1 cellular context compared by ENCODE assay signal in the genomic region with DNA sequence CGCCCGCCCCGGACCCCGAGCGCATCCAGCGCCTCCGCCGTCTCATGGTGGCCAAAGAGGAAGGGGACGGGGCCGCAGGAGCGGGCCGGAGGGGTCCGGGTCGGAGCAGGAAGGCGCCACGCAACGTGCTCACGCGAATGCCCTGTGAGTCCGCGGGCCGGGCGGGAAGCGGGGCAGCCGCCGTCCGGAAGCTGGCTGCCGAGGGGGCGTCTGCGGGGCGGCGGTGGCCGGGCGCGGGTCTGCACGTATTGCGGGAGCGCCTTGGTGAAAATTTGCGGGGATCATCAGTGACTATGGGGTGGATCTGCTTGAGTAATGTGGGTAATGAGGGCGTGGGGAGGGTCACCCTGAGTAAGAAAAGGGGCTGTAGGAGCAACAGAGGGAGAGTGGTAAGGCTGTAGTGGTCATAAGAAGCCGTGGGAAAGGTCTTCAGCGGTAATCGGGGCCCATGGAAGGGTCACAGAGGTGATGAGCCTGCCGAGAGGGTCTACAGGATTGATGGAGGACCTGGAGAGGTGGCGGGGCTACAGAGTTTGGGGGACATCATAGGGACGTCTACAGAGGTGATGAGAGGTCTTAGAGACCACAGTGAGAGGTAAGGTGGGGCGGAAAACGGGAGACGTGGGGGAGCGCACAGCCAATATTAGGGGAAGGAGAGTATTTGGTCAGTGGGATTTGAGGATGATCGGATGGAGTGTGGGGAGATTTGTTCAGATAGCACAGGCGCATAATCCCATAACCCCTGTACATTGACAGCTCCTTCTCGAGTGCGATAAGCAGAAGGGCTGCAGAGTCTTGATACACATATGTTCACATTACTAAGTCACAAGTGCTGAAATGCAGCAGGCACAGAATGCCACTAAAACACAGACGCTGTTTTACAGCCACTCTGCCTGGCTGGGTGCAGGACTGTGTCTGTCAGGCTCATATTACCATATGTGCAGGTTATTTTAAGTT.
TF ChIP-seq lines count a peak whose summit lies in the region.

No MANE protein-coding gene starts in this region.

TF ChIP-seq in K562, 482 proteins besides CTCF, POLR2A, EP300 and RAD21 (continued from another document and continues in another):
- TF ChIP-seq, protein P1, sequence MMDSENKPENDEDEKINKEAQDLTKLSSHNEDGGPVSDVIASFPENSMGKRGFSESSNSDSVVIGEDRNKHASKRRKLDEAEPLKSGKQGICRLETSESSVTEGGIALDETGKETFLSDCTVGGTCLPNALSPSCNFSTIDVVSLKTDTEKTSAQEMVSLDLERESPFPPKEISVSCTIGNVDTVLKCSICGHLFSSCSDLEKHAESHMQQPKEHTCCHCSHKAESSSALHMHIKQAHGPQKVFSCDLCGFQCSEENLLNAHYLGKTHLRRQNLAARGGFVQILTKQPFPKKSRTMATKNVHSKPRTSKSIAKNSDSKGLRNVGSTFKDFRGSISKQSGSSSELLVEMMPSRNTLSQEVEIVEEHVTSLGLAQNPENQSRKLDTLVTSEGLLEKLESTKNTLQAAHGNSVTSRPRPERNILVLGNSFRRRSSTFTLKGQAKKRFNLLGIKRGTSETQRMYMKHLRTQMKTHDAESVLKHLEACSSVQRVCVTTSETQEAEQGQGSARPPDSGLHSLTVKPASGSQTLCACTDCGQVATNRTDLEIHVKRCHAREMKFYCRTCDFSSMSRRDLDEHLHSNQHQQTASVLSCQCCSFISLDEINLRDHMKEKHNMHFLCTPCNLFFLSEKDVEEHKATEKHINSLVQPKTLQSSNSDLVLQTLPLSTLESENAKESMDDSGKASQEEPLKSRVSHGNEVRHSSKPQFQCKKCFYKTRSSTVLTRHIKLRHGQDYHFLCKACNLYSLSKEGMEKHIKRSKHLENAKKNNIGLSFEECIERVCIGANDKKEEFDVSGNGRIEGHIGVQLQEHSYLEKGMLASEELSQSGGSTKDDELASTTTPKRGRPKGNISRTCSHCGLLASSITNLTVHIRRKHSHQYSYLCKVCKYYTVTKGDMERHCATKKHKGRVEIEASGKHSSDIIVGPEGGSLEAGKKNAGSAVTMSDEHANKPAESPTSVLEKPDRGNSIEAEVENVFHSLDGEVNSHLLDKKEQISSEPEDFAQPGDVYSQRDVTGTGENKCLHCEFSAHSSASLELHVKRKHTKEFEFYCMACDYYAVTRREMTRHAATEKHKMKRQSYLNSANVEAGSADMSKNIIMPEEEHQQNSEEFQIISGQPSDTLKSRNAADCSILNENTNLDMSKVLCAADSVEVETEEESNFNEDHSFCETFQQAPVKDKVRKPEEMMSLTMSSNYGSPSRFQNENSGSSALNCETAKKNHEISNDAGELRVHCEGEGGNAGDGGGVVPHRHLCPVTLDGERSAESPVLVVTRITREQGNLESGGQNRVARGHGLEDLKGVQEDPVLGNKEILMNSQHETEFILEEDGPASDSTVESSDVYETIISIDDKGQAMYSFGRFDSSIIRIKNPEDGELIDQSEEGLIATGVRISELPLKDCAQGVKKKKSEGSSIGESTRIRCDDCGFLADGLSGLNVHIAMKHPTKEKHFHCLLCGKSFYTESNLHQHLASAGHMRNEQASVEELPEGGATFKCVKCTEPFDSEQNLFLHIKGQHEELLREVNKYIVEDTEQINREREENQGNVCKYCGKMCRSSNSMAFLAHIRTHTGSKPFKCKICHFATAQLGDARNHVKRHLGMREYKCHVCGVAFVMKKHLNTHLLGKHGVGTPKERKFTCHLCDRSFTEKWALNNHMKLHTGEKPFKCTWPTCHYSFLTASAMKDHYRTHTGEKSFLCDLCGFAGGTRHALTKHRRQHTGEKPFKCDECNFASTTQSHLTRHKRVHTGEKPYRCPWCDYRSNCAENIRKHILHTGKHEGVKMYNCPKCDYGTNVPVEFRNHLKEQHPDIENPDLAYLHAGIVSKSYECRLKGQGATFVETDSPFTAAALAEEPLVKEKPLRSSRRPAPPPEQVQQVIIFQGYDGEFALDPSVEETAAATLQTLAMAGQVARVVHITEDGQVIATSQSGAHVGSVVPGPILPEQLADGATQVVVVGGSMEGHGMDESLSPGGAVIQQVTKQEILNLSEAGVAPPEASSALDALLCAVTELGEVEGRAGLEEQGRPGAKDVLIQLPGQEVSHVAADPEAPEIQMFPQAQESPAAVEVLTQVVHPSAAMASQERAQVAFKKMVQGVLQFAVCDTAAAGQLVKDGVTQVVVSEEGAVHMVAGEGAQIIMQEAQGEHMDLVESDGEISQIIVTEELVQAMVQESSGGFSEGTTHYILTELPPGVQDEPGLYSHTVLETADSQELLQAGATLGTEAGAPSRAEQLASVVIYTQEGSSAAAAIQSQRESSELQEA (IDR thresholded peaks at IDR 0.05; ENCODE audit: low read depth): no peak
- TF ChIP-seq TGIF2 (CRISPR knock-in tag; IDR thresholded peaks at IDR 0.05) (no peak), NR2C2 (CRISPR knock-in tag; IDR thresholded peaks at IDR 0.05) (no peak), NR2C2 (tag; IDR thresholded peaks at IDR 0.05) (peak; percentile 21; the same call in 1 of the 2 replicates), MYBL2 (IDR thresholded peaks at IDR 0.05; ENCODE audit: low read depth) (no peak), MYBL2 (CRISPR knock-in tag; IDR thresholded peaks at IDR 0.05; ENCODE audit: borderline replicate concordance) (no peak), BCOR (IDR thresholded peaks at IDR 0.05) (peak; percentile 40; the same call in 1 of the 2 replicates), NR2F6 (CRISPR knock-in tag; IDR thresholded peaks at IDR 0.05) (no peak), NCOA6 (IDR thresholded peaks at IDR 0.05) (peak; percentile 59; the same call in 1 of the 2 replicates), MTA2 (IDR thresholded peaks at IDR 0.05; ENCODE audit: low read depth) (peak; percentile 67), PHF20 (IDR thresholded peaks at IDR 0.05; ENCODE audit: partially characterized antibody) (peak; percentile 37), ZNF589 (CRISPR knock-in tag; IDR thresholded peaks at IDR 0.05; ENCODE audit: low read depth) (no peak)
- TF ChIP-seq, protein P2, sequence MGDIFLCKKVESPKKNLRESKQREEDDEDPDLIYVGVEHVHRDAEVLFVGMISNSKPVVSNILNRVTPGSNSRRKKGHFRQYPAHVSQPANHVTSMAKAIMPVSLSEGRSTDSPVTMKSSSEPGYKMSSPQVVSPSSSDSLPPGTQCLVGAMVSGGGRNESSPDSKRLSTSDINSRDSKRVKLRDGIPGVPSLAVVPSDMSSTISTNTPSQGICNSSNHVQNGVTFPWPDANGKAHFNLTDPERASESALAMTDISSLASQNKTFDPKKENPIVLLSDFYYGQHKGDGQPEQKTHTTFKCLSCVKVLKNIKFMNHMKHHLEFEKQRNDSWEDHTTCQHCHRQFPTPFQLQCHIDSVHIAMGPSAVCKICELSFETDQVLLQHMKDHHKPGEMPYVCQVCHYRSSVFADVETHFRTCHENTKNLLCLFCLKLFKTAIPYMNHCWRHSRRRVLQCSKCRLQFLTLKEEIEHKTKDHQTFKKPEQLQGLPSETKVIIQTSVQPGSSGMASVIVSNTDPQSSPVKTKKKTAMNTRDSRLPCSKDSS (IDR thresholded peaks at IDR 0.05; ENCODE audit: low read depth, partially characterized antibody): no peak
- TF ChIP-seq, protein P3, sequence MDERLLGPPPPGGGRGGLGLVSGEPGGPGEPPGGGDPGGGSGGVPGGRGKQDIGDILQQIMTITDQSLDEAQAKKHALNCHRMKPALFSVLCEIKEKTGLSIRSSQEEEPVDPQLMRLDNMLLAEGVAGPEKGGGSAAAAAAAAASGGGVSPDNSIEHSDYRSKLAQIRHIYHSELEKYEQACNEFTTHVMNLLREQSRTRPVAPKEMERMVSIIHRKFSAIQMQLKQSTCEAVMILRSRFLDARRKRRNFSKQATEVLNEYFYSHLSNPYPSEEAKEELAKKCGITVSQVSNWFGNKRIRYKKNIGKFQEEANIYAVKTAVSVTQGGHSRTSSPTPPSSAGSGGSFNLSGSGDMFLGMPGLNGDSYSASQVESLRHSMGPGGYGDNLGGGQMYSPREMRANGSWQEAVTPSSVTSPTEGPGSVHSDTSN (CRISPR knock-in tag; IDR thresholded peaks at IDR 0.05; ENCODE audit: low read depth): no peak
- TF ChIP-seq, protein P3 (tag; conservative IDR thresholded peaks at IDR 0.05; ENCODE audit: low read depth): peak; percentile 26
- TF ChIP-seq, protein P4, sequence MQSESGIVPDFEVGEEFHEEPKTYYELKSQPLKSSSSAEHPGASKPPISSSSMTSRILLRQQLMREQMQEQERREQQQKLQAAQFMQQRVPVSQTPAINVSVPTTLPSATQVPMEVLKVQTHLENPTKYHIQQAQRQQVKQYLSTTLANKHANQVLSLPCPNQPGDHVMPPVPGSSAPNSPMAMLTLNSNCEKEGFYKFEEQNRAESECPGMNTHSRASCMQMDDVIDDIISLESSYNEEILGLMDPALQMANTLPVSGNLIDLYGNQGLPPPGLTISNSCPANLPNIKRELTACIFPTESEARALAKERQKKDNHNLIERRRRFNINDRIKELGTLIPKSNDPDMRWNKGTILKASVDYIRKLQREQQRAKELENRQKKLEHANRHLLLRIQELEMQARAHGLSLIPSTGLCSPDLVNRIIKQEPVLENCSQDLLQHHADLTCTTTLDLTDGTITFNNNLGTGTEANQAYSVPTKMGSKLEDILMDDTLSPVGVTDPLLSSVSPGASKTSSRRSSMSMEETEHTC (IDR thresholded peaks at IDR 0.05): peak; percentile 42; the same call in 1 of the 2 replicates
- TF ChIP-seq, protein P5, sequence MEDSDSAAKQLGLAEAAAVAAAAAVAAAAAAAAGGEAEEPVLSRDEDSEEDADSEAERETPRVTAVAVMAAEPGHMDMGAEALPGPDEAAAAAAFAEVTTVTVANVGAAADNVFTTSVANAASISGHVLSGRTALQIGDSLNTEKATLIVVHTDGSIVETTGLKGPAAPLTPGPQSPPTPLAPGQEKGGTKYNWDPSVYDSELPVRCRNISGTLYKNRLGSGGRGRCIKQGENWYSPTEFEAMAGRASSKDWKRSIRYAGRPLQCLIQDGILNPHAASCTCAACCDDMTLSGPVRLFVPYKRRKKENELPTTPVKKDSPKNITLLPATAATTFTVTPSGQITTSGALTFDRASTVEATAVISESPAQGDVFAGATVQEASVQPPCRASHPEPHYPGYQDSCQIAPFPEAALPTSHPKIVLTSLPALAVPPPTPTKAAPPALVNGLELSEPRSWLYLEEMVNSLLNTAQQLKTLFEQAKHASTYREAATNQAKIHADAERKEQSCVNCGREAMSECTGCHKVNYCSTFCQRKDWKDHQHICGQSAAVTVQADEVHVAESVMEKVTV (CRISPR knock-in tag; IDR thresholded peaks at IDR 0.05): no peak
- TF ChIP-seq, protein P6, sequence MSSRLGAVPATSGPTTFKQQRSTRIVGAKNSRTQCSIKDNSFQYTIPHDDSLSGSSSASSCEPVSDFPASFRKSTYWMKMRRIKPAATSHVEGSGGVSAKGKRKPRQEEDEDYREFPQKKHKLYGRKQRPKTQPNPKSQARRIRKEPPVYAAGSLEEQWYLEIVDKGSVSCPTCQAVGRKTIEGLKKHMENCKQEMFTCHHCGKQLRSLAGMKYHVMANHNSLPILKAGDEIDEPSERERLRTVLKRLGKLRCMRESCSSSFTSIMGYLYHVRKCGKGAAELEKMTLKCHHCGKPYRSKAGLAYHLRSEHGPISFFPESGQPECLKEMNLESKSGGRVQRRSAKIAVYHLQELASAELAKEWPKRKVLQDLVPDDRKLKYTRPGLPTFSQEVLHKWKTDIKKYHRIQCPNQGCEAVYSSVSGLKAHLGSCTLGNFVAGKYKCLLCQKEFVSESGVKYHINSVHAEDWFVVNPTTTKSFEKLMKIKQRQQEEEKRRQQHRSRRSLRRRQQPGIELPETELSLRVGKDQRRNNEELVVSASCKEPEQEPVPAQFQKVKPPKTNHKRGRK (tag; IDR thresholded peaks at IDR 0.05): no peak
- TF ChIP-seq, protein P7, sequence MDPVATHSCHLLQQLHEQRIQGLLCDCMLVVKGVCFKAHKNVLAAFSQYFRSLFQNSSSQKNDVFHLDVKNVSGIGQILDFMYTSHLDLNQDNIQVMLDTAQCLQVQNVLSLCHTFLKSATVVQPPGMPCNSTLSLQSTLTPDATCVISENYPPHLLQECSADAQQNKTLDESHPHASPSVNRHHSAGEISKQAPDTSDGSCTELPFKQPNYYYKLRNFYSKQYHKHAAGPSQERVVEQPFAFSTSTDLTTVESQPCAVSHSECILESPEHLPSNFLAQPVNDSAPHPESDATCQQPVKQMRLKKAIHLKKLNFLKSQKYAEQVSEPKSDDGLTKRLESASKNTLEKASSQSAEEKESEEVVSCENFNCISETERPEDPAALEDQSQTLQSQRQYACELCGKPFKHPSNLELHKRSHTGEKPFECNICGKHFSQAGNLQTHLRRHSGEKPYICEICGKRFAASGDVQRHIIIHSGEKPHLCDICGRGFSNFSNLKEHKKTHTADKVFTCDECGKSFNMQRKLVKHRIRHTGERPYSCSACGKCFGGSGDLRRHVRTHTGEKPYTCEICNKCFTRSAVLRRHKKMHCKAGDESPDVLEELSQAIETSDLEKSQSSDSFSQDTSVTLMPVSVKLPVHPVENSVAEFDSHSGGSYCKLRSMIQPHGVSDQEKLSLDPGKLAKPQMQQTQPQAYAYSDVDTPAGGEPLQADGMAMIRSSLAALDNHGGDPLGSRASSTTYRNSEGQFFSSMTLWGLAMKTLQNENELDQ (CRISPR knock-in tag; IDR thresholded peaks at IDR 0.05; ENCODE audit: borderline replicate concordance): no peak
